In genomic region chr11:23272095-23272494, GRCh38 we compare ENCODE assay signal across 31 cellular contexts.
"Had no signal": no experiment of that assay in that cellular context is flagged by ENCODE, and none has a peak within 500 bp of the region (broad histone marks: within the 10 kb centered on the region; RNA-seq: fewer than 3 reads in every experiment).

No MANE protein-coding gene starts in this region.

- H3K27me3 ChIP-seq: brain microvascular endothelial cell, cardiac muscle cell, dorsolateral prefrontal cortex, gastrocnemius medialis had no signal

- H3K4me1 ChIP-seq: gastrocnemius medialis had no signal

- H3K36me3 ChIP-seq: brain microvascular endothelial cell, cardiac muscle cell, gastrocnemius medialis had no signal

- H3K4me1 Mint-ChIP-seq: activated CD4-positive, alpha-beta T cell treated with anti-CD3 and anti-CD28 coated beads for 36 hours; activated CD4-positive, alpha-beta T cell treated with anti-CD3 and anti-CD28 coated beads, Interleukin-2, amount 10 ng/mL, durations not matched to agents 24 days and 14 days; activated T-helper 17 cell treated with anti-CD3 and anti-CD28 coated beads, Interleukin-2, amount 50 U/mL, for 72 hours; endodermal cell had no signal

- H3K4me3 Mint-ChIP-seq: activated CD4-positive, alpha-beta memory T cell treated with anti-CD3 and anti-CD28 coated beads for 36 hours; activated CD4-positive, alpha-beta T cell treated with anti-CD3 and anti-CD28 coated beads for 36 hours; activated CD4-positive, alpha-beta T cell treated with anti-CD3 and anti-CD28 coated beads, Interleukin-2, amount 10 ng/mL, durations not matched to agents 24 days and 14 days; activated naive CD8-positive, alpha-beta T cell; activated T-cell treated with anti-CD3 and anti-CD28 coated beads, Interleukin-2, amount 50 U/mL, for 4 hours; activated T-helper 17 cell treated with anti-CD3 and anti-CD28 coated beads, Interleukin-2, amount 50 U/mL, for 72 hours; dendritic cell treated with granulocyte-macrophage colony-stimulating factor and Interleukin-4, amounts not matched to agents 40 ng/mL and 50 ng/mL, for 4 days; endodermal cell had no signal

- H3K27me3 Mint-ChIP-seq: activated CD4-positive, alpha-beta memory T cell treated with anti-CD3 and anti-CD28 coated beads for 36 hours; activated CD4-positive, alpha-beta T cell treated with anti-CD3 and anti-CD28 coated beads for 36 hours; activated CD4-positive, alpha-beta T cell treated with anti-CD3 and anti-CD28 coated beads, Interleukin-2, amount 10 ng/mL, durations not matched to agents 24 days and 14 days; activated naive CD8-positive, alpha-beta T cell; activated T-helper 17 cell treated with anti-CD3 and anti-CD28 coated beads, Interleukin-2, amount 50 U/mL, for 72 hours; dendritic cell treated with granulocyte-macrophage colony-stimulating factor and Interleukin-4, amounts not matched to agents 40 ng/mL and 50 ng/mL, for 4 days had no signal

- FAIRE-seq: astrocyte had no signal

- ATAC-seq: activated CD4-positive, alpha-beta T cell treated with anti-CD3 and anti-CD28 coated beads for 36 hours; activated T-cell treated with anti-CD3 and anti-CD28 coated beads, Interleukin-2, amount 50 U/mL, for 4 hours; activated T-helper 17 cell treated with anti-CD3 and anti-CD28 coated beads, Interleukin-2, amount 50 U/mL, for 72 hours; esophagus mucosa; gastrocnemius medialis had no signal

- H3K9me3 Mint-ChIP-seq: activated CD4-positive, alpha-beta T cell treated with anti-CD3 and anti-CD28 coated beads, Interleukin-2, amount 10 ng/mL, durations not matched to agents 24 days and 14 days; endodermal cell had no signal

- H3K27ac Mint-ChIP-seq: activated CD4-positive, alpha-beta memory T cell treated with anti-CD3 and anti-CD28 coated beads for 36 hours; activated CD4-positive, alpha-beta T cell treated with anti-CD3 and anti-CD28 coated beads for 36 hours; activated CD4-positive, alpha-beta T cell treated with anti-CD3 and anti-CD28 coated beads, Interleukin-2, amount 10 ng/mL, durations not matched to agents 24 days and 14 days; activated naive CD8-positive, alpha-beta T cell; activated T-helper 17 cell treated with anti-CD3 and anti-CD28 coated beads, Interleukin-2, amount 50 U/mL, for 72 hours; dendritic cell treated with granulocyte-macrophage colony-stimulating factor and Interleukin-4, amounts not matched to agents 40 ng/mL and 50 ng/mL, for 4 days; endodermal cell had no signal

- DNase-seq: activated CD4-positive, alpha-beta memory T cell treated with anti-CD3 and anti-CD28 coated beads for 36 hours; activated CD4-positive, alpha-beta T cell treated with anti-CD3 and anti-CD28 coated beads for 36 hours; activated CD4-positive, alpha-beta T cell treated with anti-CD3 and anti-CD28 coated beads, Interleukin-2, amount 10 ng/mL, durations not matched to agents 24 days and 14 days; activated CD4-positive, CD25-positive, alpha-beta regulatory T cell; activated CD4-positive, CD25-positive, alpha-beta regulatory T cell treated with anti-CD3 and anti-CD28 coated beads, Interleukin-2, amount 50 U/mL, for 72 hours; activated CD8-positive, alpha-beta memory T cell treated with anti-CD3 and anti-CD28 coated beads, Interleukin-2, amount 50 U/mL, for 48 hours; activated effector memory CD4-positive, alpha-beta T cell treated with Interleukin-2 at 50 U/mL for 16 hours; activated gamma-delta T cell treated with Interleukin-2 at 50 U/mL for 16 hours; activated naive CD4-positive, alpha-beta T cell treated with anti-CD3 and anti-CD28 coated beads, Interleukin-2, amount 50 U/mL, for 16 hours; activated naive CD4-positive, alpha-beta T cell treated with Interleukin-2 at 50 U/mL for 16 hours; activated T-cell treated with anti-CD3 and anti-CD28 coated beads for 4 hours; activated T-cell treated with anti-CD3 and anti-CD28 coated beads, Interleukin-2, amount 50 U/mL, for 4 hours; amniotic stem cell; anterior cingulate cortex; brain microvascular endothelial cell; central memory CD4-positive, alpha-beta T cell; cerebellar nuclear complex; dorsolateral prefrontal cortex; effector memory CD4-positive, alpha-beta T cell; endodermal cell; foreskin fibroblast; gastrocnemius medialis; glutamatergic neuron; T-helper 2 cell had no signal

- H3K9me3 ChIP-seq: gastrocnemius medialis had no signal

- H3K27ac ChIP-seq: brain microvascular endothelial cell, cardiac muscle cell, coronary artery, dorsolateral prefrontal cortex, gastrocnemius medialis had no signal

- H3K36me3 Mint-ChIP-seq: activated CD4-positive, alpha-beta memory T cell treated with anti-CD3 and anti-CD28 coated beads for 36 hours; activated naive CD8-positive, alpha-beta T cell had no signal

- H3K4me3 ChIP-seq: cardiac muscle cell, coronary artery, dorsolateral prefrontal cortex, gastrocnemius medialis had no signal
